ENCODE assay signal across 11 cellular contexts in the genomic region with DNA sequence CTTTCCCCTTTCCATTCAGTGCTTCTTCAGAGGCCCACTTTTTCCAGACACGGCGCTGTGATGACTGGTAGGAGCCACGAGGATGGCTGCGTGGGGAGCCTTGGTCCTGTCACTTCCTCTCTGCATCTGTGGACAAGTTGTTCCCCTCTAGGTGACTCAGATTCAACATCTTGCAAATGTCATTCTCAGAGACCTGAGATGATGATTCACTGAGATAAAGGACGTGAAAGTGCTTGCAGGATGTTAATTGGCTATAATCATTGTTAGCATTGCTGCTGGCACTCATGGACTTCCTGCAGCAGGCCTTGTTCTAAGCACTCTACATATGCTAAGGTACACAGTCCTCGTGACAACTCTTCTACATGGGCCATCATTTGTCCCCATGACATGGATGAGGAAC.
A peak's percentile ranks its signal among the peaks of the same experiment; 100 is the strongest.
DNase-seq lines count a peak whose midpoint lies in the region; ATAC-seq and TF ChIP-seq lines count a peak whose summit lies in the region.
"Had no signal": no experiment of that assay in that cellular context is flagged by ENCODE, and none has a peak within 500 bp of the region (broad histone marks: within the 10 kb centered on the region; RNA-seq: fewer than 3 reads in every experiment).

No MANE protein-coding gene starts in this region.

- H3K4me1 Mint-ChIP-seq in activated T-cell treated with anti-CD3 and anti-CD28 coated beads, Interleukin-2, amount 50 U/mL, for 72 hours (ENCODE audit: low read depth) = peaks cover 16% of the 10 kb centered on the region

- BruUV-seq in IMR-90 (replicated peaks; lab: Mats Ljungman, UMichigan) = no TSS peak

- no peak overlapping the region for H3K9ac ChIP-seq in IMR-90 (ENCODE audit: low read depth, low read length)

- DNase-seq in IMR-90 = peak; percentile 43
- peak; percentile 62 to 76 for DNase-seq in activated T-cell treated with anti-CD3 and anti-CD28 coated beads, Interleukin-2, amount 50 U/mL, for 72 hours
- peak; percentile 34 to 66 (median 39) for DNase-seq in stimulated activated CD4-positive, alpha-beta T cell treated with anti-CD3 and anti-CD28 coated beads, Interleukin-12 subunit alpha, Interleukin-12 subunit beta, amount 100 ng/mL, for 48 hours (ENCODE audit: low read depth in 2 of 3, low spot score in 1 of 3)
- DNase-seq in omental fat pad (ENCODE audit: low spot score) = no peak
- DNase-seq in GOT3 (lab: John Stamatoyannopoulos, UW) = no peak
- no peak for DNase-seq in kidney glomerular epithelial cell (lab: John Stamatoyannopoulos, UW)
- DNase-seq: activated gamma-delta T cell, NCI-H2227 treated with DMSO at 0.1 percent for 48 hours had no signal

- H3K27ac Mint-ChIP-seq in activated T-cell treated with anti-CD3 and anti-CD28 coated beads, Interleukin-2, amount 50 U/mL, for 72 hours = peak overlapping the region; percentile 36
- H3K27ac Mint-ChIP-seq: progenitor cell of endocrine pancreas had no signal

- H4K91ac ChIP-seq in IMR-90 (ENCODE audit: insufficient read depth, low read depth, low read length) = no peak overlapping the region

- H3K18ac ChIP-seq in IMR-90 (ENCODE audit: low read depth, low read length) = no peak overlapping the region

- H3K4me3 ChIP-seq in IMR-90 (ENCODE audit: insufficient read depth, low read depth, low read length) = no peak overlapping the region

- 92% methylated on average over 2 of the region's 6 CpGs; no CpG with 5 or more reads in 1 of the 2 experiments for WGBS in IMR-90 (ENCODE audit: extremely low coverage in 2 of 2, insufficient read length in 1 of 2), 2 experiments

- no peak overlapping the region for H3K27ac ChIP-seq in IMR-90 (ENCODE audit: insufficient read depth, low read length)

- no peak overlapping the region for H4K5ac ChIP-seq in IMR-90 (ENCODE audit: low read depth, low read length)

- peaks cover 6% of the 10 kb centered on the region; the same call in 1 of the 2 replicates for H3K27me3 ChIP-seq in IMR-90 (ENCODE audit: control insufficient read depth, insufficient read depth, low read length)

- peak overlapping the region; percentile 8; the same call in 1 of the 2 replicates for H3K23ac ChIP-seq in IMR-90 (ENCODE audit: low read depth, low read length)

- dilution Hi-C loops in IMR-90 (cut with HindIII; ENCODE audit: low sequenced_read_pairs, unreplicated experiment) = no loop called here

- no peak overlapping the region for H2BK120ac ChIP-seq in IMR-90 (ENCODE audit: low read depth, low read length)

- intact Hi-C loops in IMR-90 (cut with micrococcal nuclease) = no loop called here

- in situ Hi-C loops in IMR-90 (cut with MboI; ENCODE audit: low sequenced_read_pairs) = no loop called here

- TF ChIP-seq POLR2A in GM18505 (IDR thresholded peaks at IDR 0.05; ENCODE audit: borderline replicate concordance, extremely low read depth, insufficient read depth, insufficient read length) (no peak), IMR-90 (IDR thresholded peaks at IDR 0.05; ENCODE audit: low read depth, low read length) (no peak)

- H3K36me3 Mint-ChIP-seq in activated T-cell treated with anti-CD3 and anti-CD28 coated beads, Interleukin-2, amount 50 U/mL, for 72 hours (ENCODE audit: insufficient read depth in 2 of 2) = no peaks in the 10 kb centered on the region

- POLR2A ChIA-PET in IMR-90 (lab: Charles Lee; ENCODE audit: unreplicated experiment) = no interaction called here

- H3K4me2 ChIP-seq in IMR-90 (ENCODE audit: low read depth, low read length) = no peak overlapping the region

- H3K9me3 Mint-ChIP-seq in activated T-cell treated with anti-CD3 and anti-CD28 coated beads, Interleukin-2, amount 50 U/mL, for 72 hours = peaks cover 0 to 2% of the 10 kb centered on the region in 2 donors

- no peak overlapping the region for H2AFZ ChIP-seq in IMR-90 (replicated peaks; ENCODE audit: low read length, poor library complexity)

- no peak overlapping the region for H2BK15ac ChIP-seq in IMR-90 (ENCODE audit: low read depth, low read length)

- ATAC-seq in GM18505 (IDR thresholded peaks at IDR 0.05; ENCODE audit: unreplicated experiment) = peak; percentile 79
- ATAC-seq in IMR-90 (ENCODE audit: low read depth) = no peak
- peak; percentile 99 for ATAC-seq in activated T-cell treated with anti-CD3 and anti-CD28 coated beads, Interleukin-2, amount 50 U/mL, for 72 hours (replicated peaks in 1 of 2)
- no peak for ATAC-seq in omental fat pad (ENCODE audit: low FRiP score)
- ATAC-seq in GM18870 (IDR thresholded peaks at IDR 0.05; ENCODE audit: unreplicated experiment) = no peak

- H2AK5ac ChIP-seq in IMR-90 (ENCODE audit: low read depth, low read length) = no peak overlapping the region

- TF ChIP-seq RAD21 in IMR-90 (IDR thresholded peaks at IDR 0.05; ENCODE audit: low read length) = no peak

- H2BK5ac ChIP-seq in IMR-90 (ENCODE audit: low read depth, low read length, poor library complexity, severe bottlenecking) = no peak overlapping the region

- no peaks in the 10 kb centered on the region for H3K36me3 ChIP-seq in IMR-90 (ENCODE audit: control insufficient read depth, insufficient read depth, low read length)

- H3K9me1 ChIP-seq in IMR-90 (ENCODE audit: insufficient read depth, low read length) = peaks cover 3% of the 10 kb centered on the region; the same call in 1 of the 2 replicates

- peak overlapping the region; percentile 5 to 48 for H3K4me3 Mint-ChIP-seq in activated T-cell treated with anti-CD3 and anti-CD28 coated beads, Interleukin-2, amount 50 U/mL, for 72 hours

- H3K14ac ChIP-seq in IMR-90 (replicated peaks; ENCODE audit: low read depth, low read length) = no peak overlapping the region

- H3K27me3 Mint-ChIP-seq in activated T-cell treated with anti-CD3 and anti-CD28 coated beads, Interleukin-2, amount 50 U/mL, for 72 hours (ENCODE audit: low read depth) = no peaks in the 10 kb centered on the region

- H3K9me3 ChIP-seq in IMR-90 (ENCODE audit: control insufficient read depth, insufficient read depth, low read length) = no peaks in the 10 kb centered on the region

- CTCF ChIA-PET in IMR-90 (lab: Yijun Ruan, JAX) = no interaction called here

- no peak overlapping the region for H4K8ac ChIP-seq in IMR-90 (ENCODE audit: low read depth in 2 of 2, low read length in 2 of 2)

- no peaks in the 10 kb centered on the region for H3K79me1 ChIP-seq in IMR-90 (ENCODE audit: low read depth in 1 of 2, low read length in 2 of 2)

- H3K4me1 ChIP-seq in IMR-90 (ENCODE audit: control insufficient read depth, insufficient read depth, low read length) = no peaks in the 10 kb centered on the region

- no peak overlapping the region for H3K4ac ChIP-seq in IMR-90 (ENCODE audit: low read depth, low read length)

- no peak overlapping the region for H3K56ac ChIP-seq in IMR-90 (ENCODE audit: extremely low read depth, insufficient read depth, low read length)

- no peak overlapping the region for H2AK9ac ChIP-seq in IMR-90 (replicated peaks; ENCODE audit: low read depth, low read length, poor library complexity)

- TF ChIP-seq CTCF in IMR-90 (conservative IDR thresholded peaks at IDR 0.05; ENCODE audit: low read depth, low read length) (no peak), omental fat pad (IDR thresholded peaks at IDR 0.05) (no peak)

- no peak overlapping the region for H2BK20ac ChIP-seq in IMR-90 (ENCODE audit: low read depth, low read length)

- no peaks in the 10 kb centered on the region for H4K20me1 ChIP-seq in IMR-90 (ENCODE audit: insufficient read depth, low read length)

TF ChIP-seq in IMR-90, 13 proteins besides CTCF, POLR2A, EP300 and RAD21:
- no peak for TF ChIP-seq MAFK (IDR thresholded peaks at IDR 0.05; ENCODE audit: low read depth, low read length)

Comparison
In these comparisons a context has a peak if more than half of its experiments do, and no peak if none do; other contexts are left out.
1. ATAC-seq: peak in GM18505 (single experiment) and activated T-cell treated with anti-CD3 and anti-CD28 coated beads, Interleukin-2, amount 50 U/mL, for 72 hours (2 of 2); none in IMR-90 (single experiment), omental fat pad (single experiment) and GM18870 (single experiment).
2. DNase-seq: peak in IMR-90 (single experiment), activated T-cell treated with anti-CD3 and anti-CD28 coated beads, Interleukin-2, amount 50 U/mL, for 72 hours (2 of 2) and stimulated activated CD4-positive, alpha-beta T cell treated with anti-CD3 and anti-CD28 coated beads, Interleukin-12 subunit alpha, Interleukin-12 subunit beta, amount 100 ng/mL, for 48 hours (3 of 3); none in omental fat pad (single experiment), GOT3 (single experiment) and kidney glomerular epithelial cell (single experiment).